Comparison of ENCODE assay signal across 1 cellular context in genomic region chr4:113181289-113182007, GRCh38.
A peak's percentile ranks its signal among the peaks of the same experiment; 100 is the strongest.
TF ChIP-seq lines count a peak whose summit lies in the region.

No MANE protein-coding gene starts in this region.

TF ChIP-seq in HepG2, 621 proteins besides CTCF, POLR2A, EP300 and RAD21 (continued from another document and continues in another):
- TF ChIP-seq, protein P1, sequence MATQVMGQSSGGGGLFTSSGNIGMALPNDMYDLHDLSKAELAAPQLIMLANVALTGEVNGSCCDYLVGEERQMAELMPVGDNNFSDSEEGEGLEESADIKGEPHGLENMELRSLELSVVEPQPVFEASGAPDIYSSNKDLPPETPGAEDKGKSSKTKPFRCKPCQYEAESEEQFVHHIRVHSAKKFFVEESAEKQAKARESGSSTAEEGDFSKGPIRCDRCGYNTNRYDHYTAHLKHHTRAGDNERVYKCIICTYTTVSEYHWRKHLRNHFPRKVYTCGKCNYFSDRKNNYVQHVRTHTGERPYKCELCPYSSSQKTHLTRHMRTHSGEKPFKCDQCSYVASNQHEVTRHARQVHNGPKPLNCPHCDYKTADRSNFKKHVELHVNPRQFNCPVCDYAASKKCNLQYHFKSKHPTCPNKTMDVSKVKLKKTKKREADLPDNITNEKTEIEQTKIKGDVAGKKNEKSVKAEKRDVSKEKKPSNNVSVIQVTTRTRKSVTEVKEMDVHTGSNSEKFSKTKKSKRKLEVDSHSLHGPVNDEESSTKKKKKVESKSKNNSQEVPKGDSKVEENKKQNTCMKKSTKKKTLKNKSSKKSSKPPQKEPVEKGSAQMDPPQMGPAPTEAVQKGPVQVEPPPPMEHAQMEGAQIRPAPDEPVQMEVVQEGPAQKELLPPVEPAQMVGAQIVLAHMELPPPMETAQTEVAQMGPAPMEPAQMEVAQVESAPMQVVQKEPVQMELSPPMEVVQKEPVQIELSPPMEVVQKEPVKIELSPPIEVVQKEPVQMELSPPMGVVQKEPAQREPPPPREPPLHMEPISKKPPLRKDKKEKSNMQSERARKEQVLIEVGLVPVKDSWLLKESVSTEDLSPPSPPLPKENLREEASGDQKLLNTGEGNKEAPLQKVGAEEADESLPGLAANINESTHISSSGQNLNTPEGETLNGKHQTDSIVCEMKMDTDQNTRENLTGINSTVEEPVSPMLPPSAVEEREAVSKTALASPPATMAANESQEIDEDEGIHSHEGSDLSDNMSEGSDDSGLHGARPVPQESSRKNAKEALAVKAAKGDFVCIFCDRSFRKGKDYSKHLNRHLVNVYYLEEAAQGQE (IDR thresholded peaks at IDR 0.05; ENCODE audit: borderline replicate concordance in 1 of 2, low read depth in 1 of 2, low read length in 2 of 2), result peak; percentile 64 to 98
- TF ChIP-seq CHCHD3 (CRISPR knock-in tag; IDR thresholded peaks at IDR 0.05) (no peak), TFDP2 (CRISPR knock-in tag; IDR thresholded peaks at IDR 0.05) (peak; percentile 34; the same call in 1 of the 2 replicates), TGIF2 (CRISPR knock-in tag; IDR thresholded peaks at IDR 0.05) (0 out of 2 replicates have a peak, but pooled peaks have one; percentile 74), ZNF281 (CRISPR knock-in tag; IDR thresholded peaks at IDR 0.05; ENCODE audit: borderline replicate concordance) (0 out of 2 replicates have a peak, but pooled peaks have one; percentile 21), PAXIP1 (CRISPR knock-in tag; conservative IDR thresholded peaks at IDR 0.05) (peak; percentile 64), ZNF891 (CRISPR knock-in tag; IDR thresholded peaks at IDR 0.05) (no peak), TBP (CRISPR knock-in tag; IDR thresholded peaks at IDR 0.05) (no peak), ZNF292 (CRISPR knock-in tag; IDR thresholded peaks at IDR 0.05; ENCODE audit: borderline replicate concordance, low read depth) (peak; percentile 91; the same call in 1 of the 2 replicates), MAFK (conservative IDR thresholded peaks at IDR 0.05 in 1 of 2, IDR thresholded peaks at IDR 0.05 in 1 of 2; ENCODE audit: low read length in 2 of 2) (no peak), RARA (CRISPR knock-in tag; IDR thresholded peaks at IDR 0.05) (peak; percentile 62), GATAD2A (CRISPR knock-in tag; IDR thresholded peaks at IDR 0.05) (peak; percentile 84), SOX5 (CRISPR knock-in tag; IDR thresholded peaks at IDR 0.05; ENCODE audit: borderline replicate concordance) (peak; percentile 72; the same call in 1 of the 2 replicates), HMG20B (CRISPR knock-in tag; conservative IDR thresholded peaks at IDR 0.05) (0 out of 2 replicates have a peak, but pooled peaks have one; percentile 55), MZF1 (CRISPR knock-in tag; IDR thresholded peaks at IDR 0.05; ENCODE audit: borderline replicate concordance) (no peak), ZNF850 (CRISPR knock-in tag; conservative IDR thresholded peaks at IDR 0.05) (no peak), ZNF17 (CRISPR knock-in tag; IDR thresholded peaks at IDR 0.05) (no peak), SOX6 (IDR thresholded peaks at IDR 0.05) (no peak), SOX6 (CRISPR knock-in tag; IDR thresholded peaks at IDR 0.05) (peak; percentile 73), ZNF317 (CRISPR knock-in tag; IDR thresholded peaks at IDR 0.05) (peak; percentile 50; the same call in 1 of the 2 replicates), ZNF329 (CRISPR knock-in tag; IDR thresholded peaks at IDR 0.05; ENCODE audit: low read depth) (no peak), SRSF4 (IDR thresholded peaks at IDR 0.05; ENCODE audit: low read depth, low read length, poor library complexity, severe bottlenecking) (no peak), PRMT3 (CRISPR knock-in tag; IDR thresholded peaks at IDR 0.05; ENCODE audit: borderline replicate concordance, low read depth) (peak; percentile 65; the same call in 1 of the 2 replicates), TSC22D2 (CRISPR knock-in tag; IDR thresholded peaks at IDR 0.05; ENCODE audit: borderline replicate concordance) (peak; percentile 80; the same call in 1 of the 2 replicates), TBX2 (CRISPR knock-in tag; IDR thresholded peaks at IDR 0.05; ENCODE audit: borderline replicate concordance) (peak; percentile 58; the same call in 1 of the 2 replicates), TAF1 (CRISPR knock-in tag; IDR thresholded peaks at IDR 0.05) (no peak), ZNF180 (CRISPR knock-in tag; IDR thresholded peaks at IDR 0.05; ENCODE audit: borderline replicate concordance, low read depth) (no peak), KDM1A (CRISPR knock-in tag; IDR thresholded peaks at IDR 0.05) (peak; percentile 70), HDAC6 (IDR thresholded peaks at IDR 0.05; ENCODE audit: low read depth, low read length) (no peak), PHF20 (CRISPR knock-in tag; IDR thresholded peaks at IDR 0.05) (no peak), ARID5B (CRISPR knock-in tag; IDR thresholded peaks at IDR 0.05) (peak; percentile 83), ZNF501 (CRISPR knock-in tag; IDR thresholded peaks at IDR 0.05) (no peak), NPAS2 (CRISPR knock-in tag; IDR thresholded peaks at IDR 0.05; ENCODE audit: borderline replicate concordance) (no peak), MIXL1 (CRISPR knock-in tag; IDR thresholded peaks at IDR 0.05) (peak; percentile 78)
- TF ChIP-seq, protein P2, sequence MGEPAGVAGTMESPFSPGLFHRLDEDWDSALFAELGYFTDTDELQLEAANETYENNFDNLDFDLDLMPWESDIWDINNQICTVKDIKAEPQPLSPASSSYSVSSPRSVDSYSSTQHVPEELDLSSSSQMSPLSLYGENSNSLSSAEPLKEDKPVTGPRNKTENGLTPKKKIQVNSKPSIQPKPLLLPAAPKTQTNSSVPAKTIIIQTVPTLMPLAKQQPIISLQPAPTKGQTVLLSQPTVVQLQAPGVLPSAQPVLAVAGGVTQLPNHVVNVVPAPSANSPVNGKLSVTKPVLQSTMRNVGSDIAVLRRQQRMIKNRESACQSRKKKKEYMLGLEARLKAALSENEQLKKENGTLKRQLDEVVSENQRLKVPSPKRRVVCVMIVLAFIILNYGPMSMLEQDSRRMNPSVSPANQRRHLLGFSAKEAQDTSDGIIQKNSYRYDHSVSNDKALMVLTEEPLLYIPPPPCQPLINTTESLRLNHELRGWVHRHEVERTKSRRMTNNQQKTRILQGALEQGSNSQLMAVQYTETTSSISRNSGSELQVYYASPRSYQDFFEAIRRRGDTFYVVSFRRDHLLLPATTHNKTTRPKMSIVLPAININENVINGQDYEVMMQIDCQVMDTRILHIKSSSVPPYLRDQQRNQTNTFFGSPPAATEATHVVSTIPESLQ (CRISPR knock-in tag; conservative IDR thresholded peaks at IDR 0.05), result 0 out of 2 replicates have a peak, but pooled peaks have one; percentile 82
- TF ChIP-seq, protein P3, sequence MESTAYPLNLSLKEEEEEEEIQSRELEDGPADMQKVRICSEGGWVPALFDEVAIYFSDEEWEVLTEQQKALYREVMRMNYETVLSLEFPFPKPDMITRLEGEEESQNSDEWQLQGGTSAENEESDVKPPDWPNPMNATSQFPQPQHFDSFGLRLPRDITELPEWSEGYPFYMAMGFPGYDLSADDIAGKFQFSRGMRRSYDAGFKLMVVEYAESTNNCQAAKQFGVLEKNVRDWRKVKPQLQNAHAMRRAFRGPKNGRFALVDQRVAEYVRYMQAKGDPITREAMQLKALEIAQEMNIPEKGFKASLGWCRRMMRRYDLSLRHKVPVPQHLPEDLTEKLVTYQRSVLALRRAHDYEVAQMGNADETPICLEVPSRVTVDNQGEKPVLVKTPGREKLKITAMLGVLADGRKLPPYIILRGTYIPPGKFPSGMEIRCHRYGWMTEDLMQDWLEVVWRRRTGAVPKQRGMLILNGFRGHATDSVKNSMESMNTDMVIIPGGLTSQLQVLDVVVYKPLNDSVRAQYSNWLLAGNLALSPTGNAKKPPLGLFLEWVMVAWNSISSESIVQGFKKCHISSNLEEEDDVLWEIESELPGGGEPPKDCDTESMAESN (CRISPR knock-in tag; conservative IDR thresholded peaks at IDR 0.05), result 0 out of 2 replicates have a peak, but pooled peaks have one; percentile 41
- TF ChIP-seq, protein P4, sequence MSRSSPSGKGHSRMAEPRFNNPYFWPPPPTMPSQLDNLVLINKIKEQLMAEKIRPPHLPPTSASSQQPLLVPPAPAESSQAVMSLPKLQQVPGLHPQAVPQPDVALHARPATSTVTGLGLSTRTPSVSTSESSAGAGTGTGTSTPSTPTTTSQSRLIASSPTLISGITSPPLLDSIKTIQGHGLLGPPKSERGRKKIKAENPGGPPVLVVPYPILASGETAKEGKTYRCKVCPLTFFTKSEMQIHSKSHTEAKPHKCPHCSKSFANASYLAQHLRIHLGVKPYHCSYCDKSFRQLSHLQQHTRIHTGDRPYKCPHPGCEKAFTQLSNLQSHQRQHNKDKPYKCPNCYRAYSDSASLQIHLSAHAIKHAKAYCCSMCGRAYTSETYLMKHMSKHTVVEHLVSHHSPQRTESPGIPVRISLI (CRISPR knock-in tag; IDR thresholded peaks at IDR 0.05; ENCODE audit: borderline replicate concordance), result peak; percentile 89
